In genomic region chr1:202932476-202932875, GRCh38 we compare ENCODE assay signal across 29 cellular contexts.
"Had no signal": no experiment of that assay in that cellular context is flagged by ENCODE, and none has a peak within 500 bp of the region (broad histone marks: within the 10 kb centered on the region; RNA-seq: fewer than 3 reads in every experiment).

No MANE protein-coding gene starts in this region.

- H3K27ac Mint-ChIP-seq: dendritic cell treated with granulocyte-macrophage colony-stimulating factor and Interleukin-4, amounts not matched to agents 40 ng/mL and 50 ng/mL, for 4 days; effector memory CD8-positive, alpha-beta T cell; endodermal cell had no signal

- H3K4me3 ChIP-seq: colonic mucosa, coronary artery, dorsolateral prefrontal cortex, esophagus muscularis mucosa, esophagus squamous epithelium, gastrocnemius medialis, gastroesophageal sphincter, heart left ventricle, heart right ventricle, hepatocyte had no signal

- H3K4me1 ChIP-seq: colonic mucosa, gastrocnemius medialis had no signal

- H3K9me3 ChIP-seq: colonic mucosa, esophagus muscularis mucosa, esophagus squamous epithelium, gastroesophageal sphincter had no signal

- FAIRE-seq: endometrium, endothelial cell of umbilical vein, frontal cortex had no signal

- H3K27me3 ChIP-seq: colonic mucosa, dorsolateral prefrontal cortex, esophagus muscularis mucosa, esophagus squamous epithelium, foreskin keratinocyte, gastrocnemius medialis, gastroesophageal sphincter, heart left ventricle, heart right ventricle, hepatocyte had no signal

- H3K27ac ChIP-seq: colonic mucosa, coronary artery, dorsolateral prefrontal cortex, epithelial cell of prostate, esophagus muscularis mucosa, esophagus squamous epithelium, foreskin keratinocyte, gastrocnemius medialis, gastroesophageal sphincter, heart left ventricle, heart right ventricle, hepatocyte had no signal

- H3K4me1 Mint-ChIP-seq: endodermal cell had no signal

- H2AFZ ChIP-seq: hepatocyte had no signal

- ATAC-seq: effector memory CD8-positive, alpha-beta T cell; esophagus mucosa; foreskin keratinocyte; gastrocnemius medialis; gastroesophageal sphincter; heart left ventricle; heart right ventricle had no signal

- H3K9me3 Mint-ChIP-seq: dendritic cell treated with granulocyte-macrophage colony-stimulating factor and Interleukin-4, amounts not matched to agents 40 ng/mL and 50 ng/mL, for 4 days; effector memory CD8-positive, alpha-beta T cell had no signal

- H3K79me2 ChIP-seq: hepatocyte had no signal

- H3K4me3 Mint-ChIP-seq: dendritic cell treated with granulocyte-macrophage colony-stimulating factor and Interleukin-4, amounts not matched to agents 40 ng/mL and 50 ng/mL, for 4 days; effector memory CD8-positive, alpha-beta T cell; endodermal cell had no signal

- H3K4me2 ChIP-seq: hepatocyte had no signal

- H3K36me3 ChIP-seq: colonic mucosa, esophagus muscularis mucosa, esophagus squamous epithelium, gastrocnemius medialis, gastroesophageal sphincter, heart left ventricle, heart right ventricle had no signal

- DNase-seq: colonic mucosa; cortex of kidney; dermis blood vessel endothelial cell; dorsolateral prefrontal cortex; effector CD4-positive, alpha-beta T cell; effector CD8-positive, alpha-beta T cell; effector memory CD4-positive, alpha-beta T cell; effector memory CD8-positive, alpha-beta T cell; endodermal cell; erythroblast; esophagus squamous epithelium; foreskin fibroblast; foreskin keratinocyte; foreskin melanocyte; gastrocnemius medialis; glutamatergic neuron; head of caudate nucleus; heart left ventricle; heart right ventricle had no signal
